Comparison of ENCODE assay signal across 16 cellular contexts in the genomic region with DNA sequence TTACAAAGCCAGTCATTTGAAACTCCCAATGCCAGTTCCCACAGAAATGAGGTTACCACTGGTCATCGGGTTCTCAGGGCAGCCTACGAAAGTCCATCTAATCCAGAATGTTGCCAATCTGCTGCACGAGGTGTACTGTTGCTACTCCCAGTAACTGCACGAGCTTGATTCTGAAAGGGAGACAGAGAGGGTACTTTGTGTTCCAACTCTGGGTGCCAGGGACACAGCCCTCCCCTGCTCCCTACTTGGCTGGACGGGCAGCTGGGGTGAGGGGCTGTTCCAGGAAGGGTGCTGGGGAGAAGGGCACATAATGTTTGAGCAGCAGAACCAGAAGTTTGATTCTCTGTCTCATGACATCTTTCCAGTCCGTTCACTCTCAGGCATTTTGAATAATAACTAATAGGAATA. TPM values are rescaled to one million over a fixed set of nuclear protein-coding genes. Genes with fewer than 3 reads are reported as not detected.
DNase-seq lines count a peak whose midpoint lies in the region; ATAC-seq and TF ChIP-seq lines count a peak whose summit lies in the region.
"Had no signal": no experiment of that assay in that cellular context is flagged by ENCODE, and none has a peak within 500 bp of the region (broad histone marks: within the 10 kb centered on the region; RNA-seq: fewer than 3 reads in every experiment).

No MANE protein-coding gene starts in this region.

- H3K4me1 ChIP-seq in body of pancreas (no peaks in the 10 kb centered on the region), right atrium auricular region (peaks cover 0 to 13% of the 10 kb centered on the region in 2 donors), testis (peaks cover 13% of the 10 kb centered on the region)

- H3K36me3 ChIP-seq in body of pancreas (replicated peaks in 1 of 2; ENCODE audit: insufficient read depth in 1 of 2, low read depth in 2 of 2) (no peaks in the 10 kb centered on the region), right atrium auricular region (no peaks in the 10 kb centered on the region), testis (ENCODE audit: low read depth, missing control alignments) (no peaks in the 10 kb centered on the region)

- H3K9me3 ChIP-seq in body of pancreas (no peaks in the 10 kb centered on the region), right atrium auricular region (no peaks in the 10 kb centered on the region), testis (no peaks in the 10 kb centered on the region)

- 38 to 47% methylated on average over 6 of the region's 6 CpGs for WGBS in body of pancreas, 2 donors
- 36 to 46% methylated on average over 6 of the region's 6 CpGs for WGBS in testis, 2 donors

- intact Hi-C loops in body of pancreas (cut with DNase I) = no loop called here
- intact Hi-C loops in testis (cut with DNase I; ENCODE audit: low total_unique reads) = no loop called here

- peak in 3 of 4 donors; percentile 37 to 60 (median 46) for DNase-seq in body of pancreas
- DNase-seq in right atrium auricular region (ENCODE audit: low spot score) = peak; percentile 70
- DNase-seq in nucleus accumbens (lab: John Stamatoyannopoulos, UW) = peak in 50 of 56 donors; percentile 8 to 87 (median 44)
- peak; percentile 94 for DNase-seq in testis
- DNase-seq in DMS53 treated with DMSO at 0.1 percent for 48 hours (lab: John Stamatoyannopoulos, UW; ENCODE audit: unreplicated experiment) = no peak
- no peak for DNase-seq in epidermal melanocyte (ENCODE audit: insufficient read length, low spot score)
- DNase-seq in T1000 (lab: John Stamatoyannopoulos, UW) = no peak
- DNase-seq: activated CD4-positive, alpha-beta T cell treated with anti-CD3 and anti-CD28 coated beads, Interleukin-2, amount 50 U/mL, for 4 hours; activated T-cell treated with anti-CD3 and anti-CD28 coated beads, Interleukin-2, amount 50 U/mL, for 1 hour; NCI-H1105; NCI-H69; stimulated activated naive CD8-positive, alpha-beta T cell treated with anti-CD3 and anti-CD28 coated beads, Interleukin-15, Interleukin-2, amounts not matched to agents 100 U/mL and 50 U/mL, for 24 hours; T-helper 1 cell had no signal

- ATAC-seq in body of pancreas = peak; percentile 27
- ATAC-seq in GM19035 (IDR thresholded peaks at IDR 0.05; ENCODE audit: unreplicated experiment) = no peak
- ATAC-seq: stimulated activated naive CD8-positive, alpha-beta T cell treated with anti-CD3 and anti-CD28 coated beads, Interleukin-15, Interleukin-2, amounts not matched to agents 100 U/mL and 50 U/mL, for 24 hours had no signal

- peak overlapping the region in 2 of 4 donors; percentile 22 to 29 for H3K27ac ChIP-seq in body of pancreas
- peak overlapping the region; percentile 76 to 77 for H3K27ac ChIP-seq in right atrium auricular region
- peak overlapping the region; percentile 81 to 86 for H3K27ac ChIP-seq in testis
- H3K27ac ChIP-seq: VCaP had no signal

- TF ChIP-seq CTCF in body of pancreas (IDR thresholded peaks at IDR 0.05) (no peak), right atrium auricular region (IDR thresholded peaks at IDR 0.05) (no peak), testis (IDR thresholded peaks at IDR 0.05) (no peak)

- H3K27me3 ChIP-seq in body of pancreas (no peaks in the 10 kb centered on the region), right atrium auricular region (no peaks in the 10 kb centered on the region), testis (no peaks in the 10 kb centered on the region)
- H3K27me3 ChIP-seq: dorsolateral prefrontal cortex had no signal

- no peak for TF ChIP-seq POLR2A in body of pancreas (IDR thresholded peaks at IDR 0.05)
- TF ChIP-seq POLR2A in testis (IDR thresholded peaks at IDR 0.05) = no peak

- H3K4me3 ChIP-seq in body of pancreas = no peak overlapping the region
- H3K4me3 ChIP-seq in right atrium auricular region = no peak overlapping the region
- H3K4me3 ChIP-seq in testis = no peak overlapping the region
- H3K4me3 ChIP-seq: dorsolateral prefrontal cortex had no signal

RNA-seq across cellular contexts. Expression of a gene that starts 27.1 kb away (rescaled TPM):
- 1 to 10 TPM; 3.3 to 4.7 TPM for total RNA-seq in body of pancreas
- total RNA-seq in right atrium auricular region = 10 to 100 TPM in 1 of 2 donors, 1 to 10 TPM in 1; 7.7 to 12.3 TPM
- 10 to 100 TPM; 27.0 to 37.9 TPM for total RNA-seq in testis
- 19.2 TPM for polyA plus RNA-seq in testis (ENCODE audit: insufficient read depth, low read depth, low replicate concordance)

Comparison
In these comparisons a context has a peak if more than half of its experiments do, and no peak if none do; other contexts are left out.
1. DNase-seq: peak in body of pancreas (3 of 4), right atrium auricular region (single experiment), nucleus accumbens (50 of 56) and testis (single experiment); none in DMS53 treated with DMSO at 0.1 percent for 48 hours (single experiment), epidermal melanocyte (single experiment) and T1000 (single experiment).